8 cellular contexts compared by ENCODE assay signal in genomic region chr7:131040467-131040932, GRCh38.
DNase-seq lines count a peak whose midpoint lies in the region; ATAC-seq and TF ChIP-seq lines count a peak whose summit lies in the region.

No MANE protein-coding gene starts in this region.

- TF ChIP-seq EP300 in esophagus muscularis mucosa (IDR thresholded peaks at IDR 0.05) (no peak), upper lobe of left lung (IDR thresholded peaks at IDR 0.05) (no peak)

- intact Hi-C loops in esophagus muscularis mucosa (cut with DNase I) = loop anchor here (5.0 kb wide), 2 partner anchors 58 to 143 kb away; no protein-coding TSS in a partner anchor

- peaks cover 29 to 75% (median 52%) of the 10 kb centered on the region in 4 donors for H3K4me1 ChIP-seq in esophagus muscularis mucosa
- H3K4me1 ChIP-seq in mucosa of rectum (ENCODE audit: control insufficient read depth in 2 of 2, insufficient read depth in 2 of 2, low read length in 2 of 2) = peaks cover 16 to 17% of the 10 kb centered on the region in 2 donors
- peaks cover 29 to 54% (median 36%) of the 10 kb centered on the region in 4 donors for H3K4me1 ChIP-seq in upper lobe of left lung

- H3K27ac ChIP-seq in esophagus muscularis mucosa (replicated peaks in 1 of 4) = peak overlapping the region; percentile 25 to 49 (median 40)
- H3K27ac ChIP-seq in mucosa of rectum (ENCODE audit: low read depth in 2 of 2, low read length in 2 of 2) = peak overlapping the region; percentile 4 to 36
- H3K27ac ChIP-seq in upper lobe of left lung = peak overlapping the region in 2 of 4 donors; percentile 37 to 41

- WGBS in esophagus muscularis mucosa = 6% methylated on average over 6 of the region's 6 CpGs
- WGBS in upper lobe of left lung, 2 donors = 2 to 3% methylated on average over 6 of the region's 6 CpGs

- no peak for TF ChIP-seq POLR2A in esophagus muscularis mucosa (IDR thresholded peaks at IDR 0.05; ENCODE audit: low read depth)
- TF ChIP-seq POLR2A in upper lobe of left lung (IDR thresholded peaks at IDR 0.05) = no peak

- H3K9me3 ChIP-seq in esophagus muscularis mucosa (no peaks in the 10 kb centered on the region), mucosa of rectum (ENCODE audit: control insufficient read depth in 2 of 2, low read length in 2 of 2) (no peaks in the 10 kb centered on the region), upper lobe of left lung (no peaks in the 10 kb centered on the region)

- no peak overlapping the region for H3K9ac ChIP-seq in mucosa of rectum (ENCODE audit: low read depth in 1 of 2, low read length in 2 of 2)

- TF ChIP-seq CTCF in esophagus muscularis mucosa (IDR thresholded peaks at IDR 0.05) (peak; percentile 89 to 94 (median 92)), upper lobe of left lung (IDR thresholded peaks at IDR 0.05) (peak; percentile 79 to 90 (median 83))

- H3K36me3 ChIP-seq in esophagus muscularis mucosa (peaks cover 0 to 5% (median 2%) of the 10 kb centered on the region in 4 donors), mucosa of rectum (ENCODE audit: control insufficient read depth in 2 of 2, insufficient read depth in 2 of 2, low read length in 2 of 2) (no peaks in the 10 kb centered on the region), upper lobe of left lung (peaks cover 0 to 5% (median 2%) of the 10 kb centered on the region in 4 donors)

- H3K27me3 ChIP-seq in esophagus muscularis mucosa (no peaks in the 10 kb centered on the region), mucosa of rectum (ENCODE audit: control insufficient read depth in 2 of 2, insufficient read depth in 2 of 2, low read length in 2 of 2) (no peaks in the 10 kb centered on the region), upper lobe of left lung (no peaks in the 10 kb centered on the region)

- peak; percentile 73 for ATAC-seq in HG03175 (IDR thresholded peaks at IDR 0.05; ENCODE audit: unreplicated experiment)
- peak; percentile 78 to 86 for ATAC-seq in upper lobe of left lung (ENCODE audit: low FRiP score in 2 of 2)
- no peak for ATAC-seq in HG03469 (IDR thresholded peaks at IDR 0.05; ENCODE audit: unreplicated experiment)

- peak; percentile 79 for DNase-seq in ELR (ENCODE audit: low read depth)
- peak; percentile 72 for DNase-seq in NCI-H460 (ENCODE audit: extremely low read depth, low read depth)
- peak; percentile 49 to 61 for DNase-seq in activated CD4-positive, alpha-beta T cell treated with anti-CD3 and anti-CD28 coated beads, Interleukin-2, amount 50 U/mL, for 48 hours
- DNase-seq in esophagus muscularis mucosa (ENCODE audit: extremely low spot score) = no peak
- no peak for DNase-seq in upper lobe of left lung

- H3K4me3 ChIP-seq in esophagus muscularis mucosa (no peak overlapping the region), mucosa of rectum (ENCODE audit: low read length in 2 of 2) (no peak overlapping the region), upper lobe of left lung (no peak overlapping the region)

Comparison
In these comparisons a context has a peak if more than half of its experiments do, and no peak if none do; other contexts are left out.
1. DNase-seq: peak in ELR (single experiment), NCI-H460 (single experiment) and activated CD4-positive, alpha-beta T cell treated with anti-CD3 and anti-CD28 coated beads, Interleukin-2, amount 50 U/mL, for 48 hours (2 of 2); none in esophagus muscularis mucosa (single experiment) and upper lobe of left lung (0 of 2).